7 cellular contexts compared by ENCODE assay signal in genomic region chr10:91162050-91162494, GRCh38. TPM values are rescaled to one million over a fixed set of nuclear protein-coding genes. Genes with fewer than 3 reads are reported as not detected.
A peak's percentile ranks its signal among the peaks of the same experiment; 100 is the strongest.
DNase-seq lines count a peak whose midpoint lies in the region; ATAC-seq, FAIRE-seq and TF ChIP-seq lines count a peak whose summit lies in the region.

No MANE protein-coding gene starts in this region.

- no peak overlapping the region for H2AK5ac ChIP-seq in mesendoderm (ENCODE audit: low read length)

- POLR2A ChIA-PET in PC-9 (lab: Charles Lee; ENCODE audit: unreplicated experiment): no interaction called here

- TF ChIP-seq CTCF in PC-9 (conservative IDR thresholded peaks at IDR 0.05) (no peak), choroid plexus epithelial cell (conservative IDR thresholded peaks at IDR 0.05; ENCODE audit: low read depth, low read length) (no peak), tibial artery (IDR thresholded peaks at IDR 0.05) (no peak)

- H2BK5ac ChIP-seq in mesendoderm (ENCODE audit: low read length): no peak overlapping the region

- H3F3A ChIP-seq in PC-9 (ENCODE audit: insufficient read depth, low read depth): peaks cover 10% of the 10 kb centered on the region; the same call in 1 of the 2 replicates

- H4K20me1 ChIP-seq in PC-9 (ENCODE audit: insufficient read depth): no peaks in the 10 kb centered on the region; the same call in 1 of the 2 replicates

- H2AFZ ChIP-seq in PC-9: peak overlapping the region; percentile 81

- no peaks in the 10 kb centered on the region for H3K9me3 ChIP-seq in PC-9 (ENCODE audit: insufficient read depth, low read depth)
- no peaks in the 10 kb centered on the region for H3K9me3 ChIP-seq in tibial artery

- H3K18ac ChIP-seq in mesendoderm (ENCODE audit: low read length): no peak overlapping the region

- H3K9me2 ChIP-seq in PC-9 (ENCODE audit: insufficient read depth): no peaks in the 10 kb centered on the region

- H3K4me3 ChIP-seq in PC-9: peak overlapping the region; percentile 69
- H3K4me3 ChIP-seq in choroid plexus epithelial cell (ENCODE audit: low read depth, low read length): peak overlapping the region; percentile 79
- H3K4me3 ChIP-seq in mesendoderm (ENCODE audit: low read length): no peak overlapping the region
- peak overlapping the region; percentile 64 to 95 for H3K4me3 ChIP-seq in tibial artery

- no peak overlapping the region for H2BK15ac ChIP-seq in mesendoderm (replicated peaks; ENCODE audit: low read depth)

- no peak overlapping the region for H3K9ac ChIP-seq in mesendoderm (ENCODE audit: low read length)

- H4K8ac ChIP-seq in mesendoderm (ENCODE audit: low read depth, low read length): no peak overlapping the region

- no peak for ATAC-seq in GM19035 (IDR thresholded peaks at IDR 0.05; ENCODE audit: unreplicated experiment)

- H4K5ac ChIP-seq in mesendoderm (ENCODE audit: low read length): no peak overlapping the region

- H3K4me2 ChIP-seq in PC-9 (peak overlapping the region; percentile 79), mesendoderm (ENCODE audit: low read length) (peak overlapping the region; percentile 35)

- 0 out of 2 replicates have a peak, but pooled peaks cover 11% of the 10 kb centered on the region for H3K4me1 ChIP-seq in PC-9 (replicated peaks; ENCODE audit: insufficient read depth)
- H3K4me1 ChIP-seq in mesendoderm (ENCODE audit: control insufficient read depth, low read depth, low read length): no peaks in the 10 kb centered on the region
- H3K4me1 ChIP-seq in tibial artery: peaks cover 0 to 30% (median 16%) of the 10 kb centered on the region in 4 donors

- no TSS peak for BruUV-seq in PC-9 (replicated peaks; lab: Mats Ljungman, UMichigan)

- intact Hi-C loops in PC-9 (cut with micrococcal nuclease; ENCODE audit: unreplicated experiment): no loop called here
- intact Hi-C loops in tibial artery (cut with DNase I; ENCODE audit: low total_unique reads): loop anchor here (10.0 kb wide), 2 partner anchors 63 to 117 kb away; partner anchors contain the start of gene PCGF5

- H3K36me3 ChIP-seq in PC-9 (ENCODE audit: low read depth): no peaks in the 10 kb centered on the region
- H3K36me3 ChIP-seq in mesendoderm (ENCODE audit: control insufficient read depth, insufficient read depth, low read length): no peaks in the 10 kb centered on the region
- no peaks in the 10 kb centered on the region for H3K36me3 ChIP-seq in tibial artery

- no peak overlapping the region for H3K23ac ChIP-seq in mesendoderm (ENCODE audit: low read length)

- CTCF ChIA-PET in PC-9 (lab: Charles Lee): no interaction called here

- no peaks in the 10 kb centered on the region for H3K79me1 ChIP-seq in mesendoderm (ENCODE audit: low read length)

- FAIRE-seq in GM18507 (lab: Jason Lieb, UNC): peak; percentile 36

- peak overlapping the region; percentile 50 for H3K56ac ChIP-seq in mesendoderm (ENCODE audit: low read length)

- H2BK120ac ChIP-seq in mesendoderm (ENCODE audit: low read depth, low read length): no peak overlapping the region

- DNase-seq in GM18507 (ENCODE audit: extremely low spot score, insufficient read length, low read depth) (no peak), PC-9 (peak in 1 of 2 experiments; percentile 13), choroid plexus epithelial cell (ENCODE audit: low read depth) (peak; percentile 25), mesendoderm (peak; percentile 17), tibial artery (no peak), kidney glomerular epithelial cell (lab: John Stamatoyannopoulos, UW) (no peak)

- H3K79me2 ChIP-seq in PC-9 (ENCODE audit: low read depth) (peaks cover 20% of the 10 kb centered on the region; the same call in 1 of the 2 replicates), mesendoderm (ENCODE audit: control insufficient read depth, insufficient read depth, low read length) (no peaks in the 10 kb centered on the region)

- H3K27me3 ChIP-seq in PC-9 (ENCODE audit: insufficient read depth, low read depth) (no peaks in the 10 kb centered on the region), mesendoderm (ENCODE audit: insufficient read depth, low read length, poor library complexity) (peaks cover 45% of the 10 kb centered on the region), tibial artery (no peaks in the 10 kb centered on the region)

- WGBS in mesendoderm (ENCODE audit: extremely low coverage, insufficient coverage, low lambda C conversion rate): no CpG with 5 or more reads among the region's 13 CpGs

- H3K4ac ChIP-seq in mesendoderm (ENCODE audit: low read depth, low read length): no peak overlapping the region

- H3K27ac ChIP-seq in PC-9: no peak overlapping the region
- H3K27ac ChIP-seq in mesendoderm (ENCODE audit: low read depth, low read length): no peak overlapping the region
- H3K27ac ChIP-seq in tibial artery: peak overlapping the region; percentile 92 to 100

RNA-seq across cellular contexts. Expression of gene PCGF5, which starts 58.4 kb away (rescaled TPM):
- 20.4 and 27.7 TPM in 2 replicates for total RNA-seq in PC-9 (2021)
- 10.6 TPM for polyA plus RNA-seq in mesendoderm (2013, experiment 1 of 2)
- polyA plus RNA-seq in mesendoderm (2013, experiment 2 of 2): 11.0 TPM

Comparison
In these comparisons a context has a peak if more than half of its experiments do, and no peak if none do; other contexts are left out.
1. DNase-seq: peak in choroid plexus epithelial cell (single experiment) and mesendoderm (single experiment); none in GM18507 (single experiment), tibial artery (0 of 2) and kidney glomerular epithelial cell (single experiment).
2. H3K27ac ChIP-seq: peak in tibial artery (2 of 2); none in PC-9 (single experiment) and mesendoderm (single experiment).